8 cellular contexts compared by ENCODE assay signal in the genomic region with DNA sequence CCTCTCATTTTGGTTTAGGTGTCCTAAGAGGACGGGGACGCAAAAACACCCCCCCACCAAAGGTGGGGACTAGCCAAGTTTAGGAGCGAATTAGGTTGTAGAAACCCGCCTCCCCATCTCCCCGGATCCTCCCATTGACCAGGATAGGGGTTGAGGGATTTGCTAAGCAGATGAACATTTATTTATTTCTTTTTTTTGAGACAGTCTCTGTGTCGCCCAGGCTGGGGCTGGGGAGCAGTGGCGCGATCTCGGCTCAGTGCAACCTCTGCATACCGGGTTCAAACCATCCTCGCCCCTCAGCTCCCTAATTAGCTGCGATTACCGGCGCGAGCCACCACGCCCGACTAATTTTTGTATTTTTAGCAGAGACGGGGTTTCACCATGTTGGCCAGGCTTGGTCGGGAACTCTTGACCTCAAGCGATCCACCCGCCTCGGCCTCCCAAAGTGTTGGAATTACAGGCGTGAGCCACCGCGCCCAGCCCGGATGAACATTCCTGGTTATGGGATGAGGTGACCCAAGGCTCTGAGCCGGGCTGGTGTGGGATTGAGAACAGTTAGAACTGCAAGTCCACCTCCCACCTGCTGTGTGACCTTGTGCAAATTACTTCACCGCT. TPM values are rescaled to one million over a fixed set of nuclear protein-coding genes. Genes with fewer than 3 reads are reported as not detected.
DNase-seq lines count a peak whose midpoint lies in the region; ATAC-seq, FAIRE-seq and TF ChIP-seq lines count a peak whose summit lies in the region.

No MANE protein-coding gene starts in this region.

- no peaks in the 10 kb centered on the region for H3K27me3 ChIP-seq in IMR-90 (ENCODE audit: control insufficient read depth, insufficient read depth, low read length)
- H3K27me3 ChIP-seq in astrocyte (ENCODE audit: insufficient read depth, low read length) = no peaks in the 10 kb centered on the region
- no peaks in the 10 kb centered on the region for H3K27me3 ChIP-seq in smooth muscle cell (ENCODE audit: low read depth)

- intact Hi-C loops in IMR-90 (cut with micrococcal nuclease) = no loop called here

- dilution Hi-C loops in IMR-90 (cut with HindIII; ENCODE audit: low sequenced_read_pairs, unreplicated experiment) = no loop called here

- H4K20me1 ChIP-seq in IMR-90 (ENCODE audit: insufficient read depth, low read length) = peaks cover 27% of the 10 kb centered on the region
- peaks cover 50% of the 10 kb centered on the region for H4K20me1 ChIP-seq in astrocyte (ENCODE audit: insufficient read depth, low read length)
- H4K20me1 ChIP-seq in smooth muscle cell (ENCODE audit: low read depth) = peaks cover 50% of the 10 kb centered on the region

- TF ChIP-seq POLR2A in IMR-90 (IDR thresholded peaks at IDR 0.05; ENCODE audit: low read depth, low read length) = no peak

- H2AFZ ChIP-seq in IMR-90 (replicated peaks; ENCODE audit: low read length, poor library complexity) (peak overlapping the region; percentile 100), astrocyte (ENCODE audit: low read depth, low read length) (peak overlapping the region; percentile 98), smooth muscle cell (ENCODE audit: low read depth) (peak overlapping the region; percentile 34)

- peaks cover 10% of the 10 kb centered on the region for H3K36me3 Mint-ChIP-seq in astrocyte (ENCODE audit: low read depth, unreplicated experiment)

- peak overlapping the region; percentile 11; the same call in 1 of the 3 replicates for H2BK15ac ChIP-seq in IMR-90 (ENCODE audit: low read depth, low read length)

- H3K4me3 ChIP-seq in IMR-90 (ENCODE audit: insufficient read depth, low read depth, low read length) (peak overlapping the region; percentile 80), astrocyte (ENCODE audit: insufficient read depth, low read depth, low read length) (peak overlapping the region; percentile 88), smooth muscle cell (peak overlapping the region; percentile 63)

- H3K9ac ChIP-seq in IMR-90 (ENCODE audit: low read depth, low read length) (peak overlapping the region; percentile 97), astrocyte (ENCODE audit: low read length) (peak overlapping the region; percentile 98), smooth muscle cell (ENCODE audit: low read depth) (peak overlapping the region; percentile 92)

- peak overlapping the region; percentile 99 for H3K27ac Mint-ChIP-seq in astrocyte (ENCODE audit: unreplicated experiment)

- DNase-seq in DMS79 treated with DMSO at 0.1 percent for 48 hours (lab: John Stamatoyannopoulos, UW) (peak; percentile 19), IMR-90 (peak; percentile 46), astrocyte (ENCODE audit: low read depth) (peak; percentile 40), iPS-NIHi11 (ENCODE audit: low spot score) (peak; percentile 36), smooth muscle cell (lab: John Stamatoyannopoulos, UW; ENCODE audit: unreplicated experiment) (no peak), 8988T (no peak)
- no peak for DNase-seq in stimulated activated naive CD4-positive, alpha-beta T cell treated with Interleukin-2 at 50 U/mL for 16 hours (lab: John Stamatoyannopoulos, UW)

- H3K14ac ChIP-seq in IMR-90 (replicated peaks; ENCODE audit: low read depth, low read length) = peak overlapping the region; percentile 97

- peaks cover 20% of the 10 kb centered on the region for H3K4me1 Mint-ChIP-seq in astrocyte (ENCODE audit: low read depth, unreplicated experiment)

- TF ChIP-seq CTCF in IMR-90 (conservative IDR thresholded peaks at IDR 0.05; ENCODE audit: low read depth, low read length) (no peak), astrocyte (IDR thresholded peaks at IDR 0.05; ENCODE audit: insufficient read depth, low read depth, low read length) (no peak), smooth muscle cell (IDR thresholded peaks at IDR 0.05; ENCODE audit: borderline replicate concordance, insufficient read depth, poor library complexity, severe bottlenecking) (no peak)

- H3K4ac ChIP-seq in IMR-90 (ENCODE audit: low read depth, low read length) = peak overlapping the region; percentile 96

- peak overlapping the region; percentile 95 for H2AK5ac ChIP-seq in IMR-90 (ENCODE audit: low read depth, low read length)

- peak overlapping the region; percentile 93 for H3K4me3 Mint-ChIP-seq in astrocyte (ENCODE audit: unreplicated experiment)

- no peak for FAIRE-seq in astrocyte (lab: Jason Lieb, UNC)

- TF ChIP-seq RAD21 in IMR-90 (IDR thresholded peaks at IDR 0.05; ENCODE audit: low read length) = no peak

- peak overlapping the region; percentile 88; the same call in 1 of the 2 replicates for H4K91ac ChIP-seq in IMR-90 (ENCODE audit: insufficient read depth, low read depth, low read length)

- H2BK120ac ChIP-seq in IMR-90 (ENCODE audit: low read depth, low read length) = no peak overlapping the region

- POLR2A ChIA-PET in IMR-90 (lab: Charles Lee; ENCODE audit: unreplicated experiment) = no interaction called here

- peak overlapping the region; percentile 92 for H3K56ac ChIP-seq in IMR-90 (ENCODE audit: extremely low read depth, insufficient read depth, low read length)

- peak overlapping the region; percentile 98 for H3K27ac ChIP-seq in IMR-90 (ENCODE audit: insufficient read depth, low read length)
- H3K27ac ChIP-seq in astrocyte (ENCODE audit: low read depth, low read length) = peak overlapping the region; percentile 99
- H3K27ac ChIP-seq in smooth muscle cell (ENCODE audit: low read depth) = peak overlapping the region; percentile 90

- ATAC-seq in IMR-90 (ENCODE audit: low read depth) (peak; percentile 0), HG03039 (IDR thresholded peaks at IDR 0.05; ENCODE audit: unreplicated experiment) (no peak)

- H2BK20ac ChIP-seq in IMR-90 (ENCODE audit: low read depth, low read length) = no peak overlapping the region

- H3K23ac ChIP-seq in IMR-90 (ENCODE audit: low read depth, low read length) = peak overlapping the region; percentile 97

- WGBS in IMR-90 (ENCODE audit: extremely low coverage in 2 of 2, insufficient read length in 1 of 2), 2 experiments = 3% methylated on average over 12 of the region's 28 CpGs; no CpG with 5 or more reads in 1 of the 2 experiments
- WGBS in smooth muscle cell (ENCODE audit: low lambda C conversion rate) = 4% methylated on average over 28 of the region's 28 CpGs

- H3K79me1 ChIP-seq in IMR-90 (ENCODE audit: low read depth in 1 of 2, low read length in 2 of 2) = peaks cover 7 to 43% of the 10 kb centered on the region in 2 experiments

- no peaks in the 10 kb centered on the region for H3K9me3 ChIP-seq in IMR-90 (ENCODE audit: control insufficient read depth, insufficient read depth, low read length)
- H3K9me3 ChIP-seq in astrocyte (ENCODE audit: insufficient read depth, low read depth, low read length) = no peaks in the 10 kb centered on the region
- H3K9me3 ChIP-seq in smooth muscle cell (replicated peaks; ENCODE audit: low read depth) = no peaks in the 10 kb centered on the region

- peak overlapping the region; percentile 77 to 89 for H4K8ac ChIP-seq in IMR-90 (ENCODE audit: low read depth in 2 of 2, low read length in 2 of 2)

- peak overlapping the region; percentile 86 for H4K5ac ChIP-seq in IMR-90 (ENCODE audit: low read depth, low read length)

- H3K27me3 Mint-ChIP-seq in astrocyte (ENCODE audit: low read depth, unreplicated experiment) = no peaks in the 10 kb centered on the region

- H3F3A ChIP-seq in smooth muscle cell (ENCODE audit: low read depth) = peaks cover 5% of the 10 kb centered on the region

- in situ Hi-C loops in IMR-90 (cut with MboI; ENCODE audit: low sequenced_read_pairs) = no loop called here

- H3K36me3 ChIP-seq in IMR-90 (ENCODE audit: control insufficient read depth, insufficient read depth, low read length) (peaks cover 22% of the 10 kb centered on the region), astrocyte (ENCODE audit: insufficient read depth, low read length) (peaks cover 7% of the 10 kb centered on the region), smooth muscle cell (ENCODE audit: low read depth) (no peaks in the 10 kb centered on the region)

- CTCF ChIA-PET in IMR-90 (lab: Yijun Ruan, JAX) = no interaction called here

- H2BK5ac ChIP-seq in IMR-90 (ENCODE audit: low read depth, low read length, poor library complexity, severe bottlenecking) = peak overlapping the region; percentile 98

- H3K4me1 ChIP-seq in IMR-90 (ENCODE audit: control insufficient read depth, insufficient read depth, low read length) (peaks cover 13% of the 10 kb centered on the region), astrocyte (ENCODE audit: insufficient read depth, low read length) (peaks cover 15% of the 10 kb centered on the region), smooth muscle cell (ENCODE audit: low read depth) (peaks cover 19% of the 10 kb centered on the region)

- peak overlapping the region; percentile 24; the same call in 1 of the 2 replicates for H3K18ac ChIP-seq in IMR-90 (ENCODE audit: low read depth, low read length)

- 0 out of 2 replicates have a peak, but pooled peaks cover 2% of the 10 kb centered on the region for H3K9me1 ChIP-seq in IMR-90 (ENCODE audit: insufficient read depth, low read length)

- H3K9me3 Mint-ChIP-seq in astrocyte (ENCODE audit: unreplicated experiment) = peaks cover 1% of the 10 kb centered on the region

- H2AK9ac ChIP-seq in IMR-90 (replicated peaks; ENCODE audit: low read depth, low read length, poor library complexity) = peak overlapping the region; percentile 100

- H3K4me2 ChIP-seq in IMR-90 (ENCODE audit: low read depth, low read length) (peak overlapping the region; percentile 97), astrocyte (ENCODE audit: low read length) (peak overlapping the region; percentile 90), smooth muscle cell (peak overlapping the region; percentile 92)

- no TSS peak for BruUV-seq in IMR-90 (replicated peaks; lab: Mats Ljungman, UMichigan)

- peaks cover 59% of the 10 kb centered on the region for H3K79me2 ChIP-seq in astrocyte (ENCODE audit: insufficient read depth, low read length)
- H3K79me2 ChIP-seq in smooth muscle cell (ENCODE audit: low read depth) = peaks cover 56% of the 10 kb centered on the region

RNA-seq across cellular contexts. Expression of a gene that starts 0.9 kb away (rescaled TPM):
- total RNA-seq in IMR-90 (2012; rRNA removed) = 137 and 173 TPM in 2 replicates
- polyA plus RNA-seq in IMR-90 (2012; rRNA removed) = 250 and 292 TPM in 2 replicates
- 251 and 446 TPM in 2 replicates for polyA plus RNA-seq in IMR-90 (2012; cell fraction: cytosol; rRNA removed)
- 89.3 and 214 TPM in 2 replicates for polyA plus RNA-seq in IMR-90 (2012; cell fraction: nucleus; rRNA removed; ENCODE audit: low replicate concordance)
- 316 and 332 TPM in 2 replicates for total RNA-seq in astrocyte
- total RNA-seq in smooth muscle cell = 121 and 160 TPM in 2 replicates
- polyA plus RNA-seq in smooth muscle cell = 256 and 265 TPM in 2 replicates

RNA-seq across cellular contexts. Expression of a gene that starts 19.4 kb away (rescaled TPM):
- total RNA-seq in IMR-90 (2012; rRNA removed) (4.1 and 5.0 TPM in 2 replicates), astrocyte (6.9 and 7.5 TPM in 2 replicates), smooth muscle cell (5.7 TPM in 2 replicates)
- polyA plus RNA-seq in IMR-90 (2012; rRNA removed) (1.1 and 1.4 TPM in 2 replicates), smooth muscle cell (3.2 and 3.3 TPM in 2 replicates)
- polyA plus RNA-seq in IMR-90 (2012; cell fraction: cytosol; rRNA removed) = 0.76 and 1.3 TPM in 2 replicates
- 1.2 and 2.9 TPM in 2 replicates for polyA plus RNA-seq in IMR-90 (2012; cell fraction: nucleus; rRNA removed; ENCODE audit: low replicate concordance)

RNA-seq across cellular contexts. Expression of a gene that starts 51.0 kb away (rescaled TPM):
- total RNA-seq in IMR-90 (2012; rRNA removed) (13.3 and 13.6 TPM in 2 replicates), astrocyte (13.1 and 14.7 TPM in 2 replicates), smooth muscle cell (11.3 and 13.2 TPM in 2 replicates)
- polyA plus RNA-seq in IMR-90 (2012; rRNA removed) (2.0 and 2.8 TPM in 2 replicates), smooth muscle cell (4.8 and 8.7 TPM in 2 replicates)
- polyA plus RNA-seq in IMR-90 (2012; cell fraction: cytosol; rRNA removed) = 0.66 and 0.70 TPM in 2 replicates
- polyA plus RNA-seq in IMR-90 (2012; cell fraction: nucleus; rRNA removed; ENCODE audit: low replicate concordance) = 0.42 and 2.2 TPM in 2 replicates

Comparison
In these comparisons a context has a peak if more than half of its experiments do, and no peak if none do; other contexts are left out.
1. DNase-seq: peak in DMS79 treated with DMSO at 0.1 percent for 48 hours (single experiment), IMR-90 (single experiment), astrocyte (single experiment) and iPS-NIHi11 (single experiment); none in smooth muscle cell (single experiment), stimulated activated naive CD4-positive, alpha-beta T cell treated with Interleukin-2 at 50 U/mL for 16 hours (single experiment) and 8988T (single experiment).
2. H2AFZ ChIP-seq: peak in every context shown above with its lines; median percentile 100 in IMR-90; 98 in astrocyte; 34 in smooth muscle cell.
3. Peak in every context shown above with its lines, with median percentiles within 50 percentile points of each other: H3K27ac ChIP-seq, H3K4me2 ChIP-seq, H3K4me3 ChIP-seq and H3K9ac ChIP-seq.